ENCODE assay signal across 1 cellular context in genomic region chr15:58440181-58440910, GRCh38.
TF ChIP-seq lines count a peak whose summit lies in the region.

No MANE protein-coding gene starts in this region.

TF ChIP-seq in HCT116, 20 proteins besides CTCF, POLR2A, EP300 and RAD21 (continued from another document):
- TF ChIP-seq, protein P1, sequence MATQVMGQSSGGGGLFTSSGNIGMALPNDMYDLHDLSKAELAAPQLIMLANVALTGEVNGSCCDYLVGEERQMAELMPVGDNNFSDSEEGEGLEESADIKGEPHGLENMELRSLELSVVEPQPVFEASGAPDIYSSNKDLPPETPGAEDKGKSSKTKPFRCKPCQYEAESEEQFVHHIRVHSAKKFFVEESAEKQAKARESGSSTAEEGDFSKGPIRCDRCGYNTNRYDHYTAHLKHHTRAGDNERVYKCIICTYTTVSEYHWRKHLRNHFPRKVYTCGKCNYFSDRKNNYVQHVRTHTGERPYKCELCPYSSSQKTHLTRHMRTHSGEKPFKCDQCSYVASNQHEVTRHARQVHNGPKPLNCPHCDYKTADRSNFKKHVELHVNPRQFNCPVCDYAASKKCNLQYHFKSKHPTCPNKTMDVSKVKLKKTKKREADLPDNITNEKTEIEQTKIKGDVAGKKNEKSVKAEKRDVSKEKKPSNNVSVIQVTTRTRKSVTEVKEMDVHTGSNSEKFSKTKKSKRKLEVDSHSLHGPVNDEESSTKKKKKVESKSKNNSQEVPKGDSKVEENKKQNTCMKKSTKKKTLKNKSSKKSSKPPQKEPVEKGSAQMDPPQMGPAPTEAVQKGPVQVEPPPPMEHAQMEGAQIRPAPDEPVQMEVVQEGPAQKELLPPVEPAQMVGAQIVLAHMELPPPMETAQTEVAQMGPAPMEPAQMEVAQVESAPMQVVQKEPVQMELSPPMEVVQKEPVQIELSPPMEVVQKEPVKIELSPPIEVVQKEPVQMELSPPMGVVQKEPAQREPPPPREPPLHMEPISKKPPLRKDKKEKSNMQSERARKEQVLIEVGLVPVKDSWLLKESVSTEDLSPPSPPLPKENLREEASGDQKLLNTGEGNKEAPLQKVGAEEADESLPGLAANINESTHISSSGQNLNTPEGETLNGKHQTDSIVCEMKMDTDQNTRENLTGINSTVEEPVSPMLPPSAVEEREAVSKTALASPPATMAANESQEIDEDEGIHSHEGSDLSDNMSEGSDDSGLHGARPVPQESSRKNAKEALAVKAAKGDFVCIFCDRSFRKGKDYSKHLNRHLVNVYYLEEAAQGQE (IDR thresholded peaks at IDR 0.05; ENCODE audit: low read depth), result no peak
- TF ChIP-seq SRF (IDR thresholded peaks at IDR 0.05; ENCODE audit: low read depth) (no peak), EGR1 (IDR thresholded peaks at IDR 0.05; ENCODE audit: low read depth) (0 out of 2 replicates have a peak, but pooled peaks have one; percentile 24), ZBTB33 (IDR thresholded peaks at IDR 0.05; ENCODE audit: extremely low read depth, insufficient replicate concordance, low read length) (no peak), FOSL1 (IDR thresholded peaks at IDR 0.05; ENCODE audit: low read depth) (peak; percentile 80), EZH2 (IDR thresholded peaks at IDR 0.05) (no peak), POLR2AphosphoS5 (IDR thresholded peaks at IDR 0.05; ENCODE audit: low read depth, low read length) (no peak)
